In the genomic region with DNA sequence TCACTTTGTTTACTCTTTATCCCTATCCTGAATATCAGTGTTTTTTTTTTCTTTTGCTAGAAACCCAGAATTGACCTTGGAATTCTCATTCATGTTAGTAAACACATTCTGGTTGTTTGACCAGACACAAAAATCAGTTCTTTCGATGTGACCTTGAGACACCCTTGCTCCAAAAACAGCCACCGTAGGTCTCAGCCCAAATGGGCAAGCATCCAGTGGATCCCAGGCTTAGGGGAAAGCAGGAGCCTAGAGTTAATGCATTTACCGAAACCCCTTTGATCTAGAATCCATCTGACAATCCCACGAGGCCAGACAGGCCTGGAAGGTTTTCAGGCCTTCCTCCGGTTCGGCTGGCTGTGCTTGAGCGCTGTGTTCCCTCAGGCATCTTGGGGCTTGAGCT, we compare ENCODE assay signal across 17 cellular contexts. TPM values are rescaled to one million over a fixed set of nuclear protein-coding genes. Genes with fewer than 3 reads are reported as not detected.
A peak's percentile ranks its signal among the peaks of the same experiment; 100 is the strongest.
DNase-seq lines count a peak whose midpoint lies in the region; ATAC-seq and TF ChIP-seq lines count a peak whose summit lies in the region.
"Had no signal": no experiment of that assay in that cellular context is flagged by ENCODE, and none has a peak within 500 bp of the region (broad histone marks: within the 10 kb centered on the region; RNA-seq: fewer than 3 reads in every experiment).

No MANE protein-coding gene starts in this region.

- H3K36me3 ChIP-seq in gastroesophageal sphincter (no peaks in the 10 kb centered on the region), vagina (no peaks in the 10 kb centered on the region)
- H3K36me3 ChIP-seq: BLaER1 treated with 17β-estradiol and CSF1 and Interleukin-3, amounts not matched to agents 10 nM and 100 nM; SJSA1 had no signal

- 38 to 45% methylated on average over 3 to 7 of the region's 7 CpGs for WGBS in gastroesophageal sphincter (ENCODE audit: low coverage in 1 of 2), 2 donors

- H3K4me3 Mint-ChIP-seq in mesothelial cell of epicardium, result no peak overlapping the region

- H3K27ac Mint-ChIP-seq in mesothelial cell of epicardium, result peak overlapping the region; percentile 93

- peaks cover 0 to 24% (median 0%) of the 10 kb centered on the region in 3 donors for H3K4me1 ChIP-seq in gastroesophageal sphincter
- H3K4me1 ChIP-seq in vagina, result peaks cover 4% of the 10 kb centered on the region
- H3K4me1 ChIP-seq: BLaER1 treated with 17β-estradiol and CSF1 and Interleukin-3, amounts not matched to agents 10 nM and 100 nM had no signal

- intact Hi-C loops in vagina (cut with DNase I), result no loop called here

- H3K4me1 Mint-ChIP-seq in mesothelial cell of epicardium, result peaks cover 35% of the 10 kb centered on the region

- TF ChIP-seq CTCF in gastroesophageal sphincter (IDR thresholded peaks at IDR 0.05), result no peak
- TF ChIP-seq CTCF in mesothelial cell of epicardium (IDR thresholded peaks at IDR 0.05; ENCODE audit: unreplicated experiment), result no peak
- TF ChIP-seq CTCF in vagina (IDR thresholded peaks at IDR 0.05), result no peak
- no peak for TF ChIP-seq CTCF in omental fat pad (IDR thresholded peaks at IDR 0.05)

- H3K4me3 ChIP-seq in gastroesophageal sphincter (no peak overlapping the region), vagina (no peak overlapping the region)
- H3K4me3 ChIP-seq: BLaER1 treated with 17β-estradiol and CSF1 and Interleukin-3, amounts not matched to agents 10 nM and 100 nM; SJSA1 had no signal

- H3K27me3 Mint-ChIP-seq in mesothelial cell of epicardium (ENCODE audit: low read depth), result no peaks in the 10 kb centered on the region

- H3K36me3 Mint-ChIP-seq in mesothelial cell of epicardium, result no peaks in the 10 kb centered on the region

- H3K9me3 Mint-ChIP-seq in mesothelial cell of epicardium, result no peaks in the 10 kb centered on the region

- no peaks in the 10 kb centered on the region for H3K27me3 ChIP-seq in gastroesophageal sphincter
- H3K27me3 ChIP-seq in vagina, result no peaks in the 10 kb centered on the region
- H3K27me3 ChIP-seq: BLaER1 treated with 17β-estradiol and CSF1 and Interleukin-3, amounts not matched to agents 10 nM and 100 nM; SJSA1 had no signal

- H3K9me3 ChIP-seq in gastroesophageal sphincter (no peaks in the 10 kb centered on the region), vagina (no peaks in the 10 kb centered on the region)
- H3K9me3 ChIP-seq: SJSA1 had no signal

- H3K27ac ChIP-seq in gastroesophageal sphincter (peak overlapping the region in 3 of 4 donors; percentile 39 to 64 (median 55)), vagina (no peak overlapping the region)
- H3K27ac ChIP-seq: BLaER1 treated with 17β-estradiol and CSF1 and Interleukin-3, amounts not matched to agents 10 nM and 100 nM; SJSA1 had no signal

- ATAC-seq in gastroesophageal sphincter (no peak), HG02610 (IDR thresholded peaks at IDR 0.05; ENCODE audit: unreplicated experiment) (no peak), omental fat pad (ENCODE audit: low FRiP score) (no peak), HG02759 (IDR thresholded peaks at IDR 0.05; ENCODE audit: unreplicated experiment) (no peak)

- no peak for TF ChIP-seq EP300 in gastroesophageal sphincter (IDR thresholded peaks at IDR 0.05)

- TF ChIP-seq POLR2A in gastroesophageal sphincter (IDR thresholded peaks at IDR 0.05) (no peak), vagina (IDR thresholded peaks at IDR 0.05) (no peak)

- DNase-seq in activated effector memory CD4-positive, alpha-beta T cell treated with anti-CD3 and anti-CD28 coated beads, Interleukin-2, amount 50 U/mL, for 16 hours, result peak; percentile 44
- DNase-seq in activated effector memory CD4-positive, alpha-beta T cell treated with Interleukin-2 at 50 U/mL for 16 hours, result no peak
- DNase-seq in mesothelial cell of epicardium (ENCODE audit: low spot score in 2 of 2, unreplicated experiment in 2 of 2) (peak in 1 of 2 experiments; percentile 37), vagina (ENCODE audit: extremely low spot score in 2 of 2) (peak; percentile 43 to 77), omental fat pad (ENCODE audit: low spot score) (no peak)
- DNase-seq: 8988T; activated CD4-positive, alpha-beta T cell treated with anti-CD3 and anti-CD28 coated beads, Interleukin-2, amount 50 U/mL, for 4 hours; erythroblast; kidney glomerular epithelial cell; NCI-H1417; NK-92 treated with Interleukin-12 subunit alpha and Interleukin-12 subunit beta, amount 100 ng/mL, for 24 hours; stimulated activated CD4-positive, alpha-beta T cell treated with anti-CD3 and anti-CD28 coated beads, Interleukin-1b, Interleukin-23, amount 100 ng/mL, for 48 hours had no signal

RNA-seq across cellular contexts. Expression of a gene that starts 47.6 kb away (rescaled TPM):
- 100 to 1,000 TPM in 3 of 4 donors, 10 to 100 TPM in 1; 70.1 to 107 (median 104) TPM for total RNA-seq in gastroesophageal sphincter
- 130 to 134 TPM (median 130 TPM) in 3 replicates for total RNA-seq in mesothelial cell of epicardium
- 72.9 TPM for total RNA-seq in vagina
- 10 to 100 TPM; 39.4 to 67.1 (median 40.0) TPM for total RNA-seq in omental fat pad

Comparison
In these comparisons a context has a peak if more than half of its experiments do, and no peak if none do; other contexts are left out.
1. DNase-seq: peak in activated effector memory CD4-positive, alpha-beta T cell treated with anti-CD3 and anti-CD28 coated beads, Interleukin-2, amount 50 U/mL, for 16 hours (single experiment) and vagina (2 of 2); none in activated effector memory CD4-positive, alpha-beta T cell treated with Interleukin-2 at 50 U/mL for 16 hours (single experiment) and omental fat pad (single experiment).